Comparison of ENCODE assay signal across 9 cellular contexts in the genomic region with DNA sequence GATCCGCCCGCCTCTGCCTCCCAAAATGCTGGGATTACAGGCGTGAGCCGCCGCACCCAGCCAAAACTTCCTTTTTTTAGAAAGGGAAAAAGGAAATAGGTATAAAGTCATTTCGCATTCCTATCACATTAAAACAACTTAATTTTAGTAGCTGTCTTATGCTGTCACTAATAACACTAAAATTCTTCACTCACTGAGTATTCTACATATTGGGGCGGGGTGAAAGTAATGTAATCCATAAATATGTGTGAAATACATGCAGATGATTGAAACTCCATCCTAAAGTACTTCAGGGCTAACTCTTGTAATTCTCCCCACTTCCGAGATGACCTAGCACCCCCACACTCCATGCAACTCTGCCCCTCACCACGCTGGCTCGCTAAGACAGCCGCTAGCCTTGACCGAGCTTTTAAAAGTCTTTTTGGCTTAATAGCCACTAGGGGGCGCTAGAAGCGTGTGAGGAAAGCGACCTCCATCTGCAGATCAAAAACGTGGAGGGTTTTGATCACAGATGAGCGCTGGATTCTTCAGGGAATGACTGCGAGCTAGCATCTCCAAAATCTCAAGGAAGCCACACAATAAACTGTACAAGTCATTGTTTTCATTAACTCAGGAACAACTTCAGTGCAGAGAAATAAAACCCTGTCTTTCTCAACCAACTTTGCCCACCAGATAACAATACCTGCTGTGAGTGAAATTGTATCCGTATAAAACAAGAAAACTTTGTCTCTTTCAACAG.
DNase-seq lines count a peak whose midpoint lies in the region; ATAC-seq and TF ChIP-seq lines count a peak whose summit lies in the region.
"Had no signal": no experiment of that assay in that cellular context is flagged by ENCODE, and none has a peak within 500 bp of the region (broad histone marks: within the 10 kb centered on the region; RNA-seq: fewer than 3 reads in every experiment).

No MANE protein-coding gene starts in this region.

- 34% methylated on average over 19 of the region's 19 CpGs for WGBS in esophagus muscularis mucosa
- 32% methylated on average over 19 of the region's 19 CpGs for WGBS in suprapubic skin

- POLR2A ChIA-PET in naive thymus-derived CD8-positive, alpha-beta T cell (lab: Charles Lee): interaction anchor here (0.6 to 1.6 kb wide), 4 partner anchors 129 to 374 kb away, joined by 3 to 5 read pairs (median 4); no protein-coding TSS in a partner anchor

- H3K27ac ChIP-seq in esophagus muscularis mucosa (replicated peaks in 1 of 4): no peak overlapping the region
- H3K27ac ChIP-seq in suprapubic skin: no peak overlapping the region

- H3K36me3 Mint-ChIP-seq in naive thymus-derived CD8-positive, alpha-beta T cell: no peaks in the 10 kb centered on the region
- H3K36me3 Mint-ChIP-seq: activated naive CD8-positive, alpha-beta T cell had no signal

- intact Hi-C loops in esophagus muscularis mucosa (cut with DNase I): loop anchor here (5.0 kb wide), 1 partner anchor 558 kb away; no protein-coding TSS in a partner anchor

- H3K4me3 Mint-ChIP-seq in naive thymus-derived CD8-positive, alpha-beta T cell: no peak overlapping the region
- H3K4me3 Mint-ChIP-seq: activated naive CD8-positive, alpha-beta T cell had no signal

- no peaks in the 10 kb centered on the region for H3K9me3 Mint-ChIP-seq in naive thymus-derived CD8-positive, alpha-beta T cell

- TF ChIP-seq POLR2A in esophagus muscularis mucosa (IDR thresholded peaks at IDR 0.05; ENCODE audit: low read depth) (no peak), suprapubic skin (IDR thresholded peaks at IDR 0.05) (no peak)

- H3K4me3 ChIP-seq in esophagus muscularis mucosa (no peak overlapping the region), suprapubic skin (no peak overlapping the region)

- peaks cover 4 to 7% (median 6%) of the 10 kb centered on the region in 4 donors for H3K4me1 Mint-ChIP-seq in naive thymus-derived CD8-positive, alpha-beta T cell

- peak overlapping the region in 1 of 10 donors; percentile 48 for H3K27ac Mint-ChIP-seq in naive thymus-derived CD8-positive, alpha-beta T cell
- H3K27ac Mint-ChIP-seq: activated naive CD8-positive, alpha-beta T cell had no signal

- H3K27me3 ChIP-seq in esophagus muscularis mucosa (no peaks in the 10 kb centered on the region), suprapubic skin (no peaks in the 10 kb centered on the region)

- in situ Hi-C loops in Caki2 (cut with HindIII; ENCODE audit: low pct_unique_long_range_greater_than_20kb, low sequenced_read_pairs): no loop called here

- ATAC-seq in naive thymus-derived CD8-positive, alpha-beta T cell: peak; percentile 61 to 90

- peak; percentile 48 for TF ChIP-seq CTCF in GM20000 (IDR thresholded peaks at IDR 0.05; ENCODE audit: extremely low read depth, missing control alignments)
- TF ChIP-seq CTCF in esophagus muscularis mucosa (IDR thresholded peaks at IDR 0.05): peak; percentile 67 to 89 (median 81)
- TF ChIP-seq CTCF in suprapubic skin (IDR thresholded peaks at IDR 0.05): peak; percentile 63 to 85

- H3K27me3 Mint-ChIP-seq in naive thymus-derived CD8-positive, alpha-beta T cell: peaks cover 0 to 5% (median 0%) of the 10 kb centered on the region in 5 donors

- H3K4me1 ChIP-seq in esophagus muscularis mucosa: peaks cover 0 to 9% (median 7%) of the 10 kb centered on the region in 4 donors
- H3K4me1 ChIP-seq in suprapubic skin: no peaks in the 10 kb centered on the region

- DNase-seq in Caki2 (ENCODE audit: low read depth) (peak; percentile 72), GM20000 (ENCODE audit: low spot score) (peak; percentile 76), HT-29 (ENCODE audit: low spot score) (peak; percentile 89), NOMO-1 treated with DMSO at 0.1 percent for 48 hours (lab: John Stamatoyannopoulos, UW; ENCODE audit: unreplicated experiment) (peak; percentile 63), esophagus muscularis mucosa (ENCODE audit: extremely low spot score) (peak; percentile 91), suprapubic skin (ENCODE audit: low spot score in 2 of 2) (no peak)
- DNase-seq in activated CD8-positive, alpha-beta memory T cell treated with anti-CD3 and anti-CD28 coated beads, Interleukin-2, amount 50 U/mL, for 24 hours (ENCODE audit: extremely low read depth): peak; percentile 2
- peak; percentile 18 to 78 (median 51) for DNase-seq in naive thymus-derived CD8-positive, alpha-beta T cell

- H3K9me3 ChIP-seq in esophagus muscularis mucosa (no peaks in the 10 kb centered on the region), suprapubic skin (no peaks in the 10 kb centered on the region)

- TF ChIP-seq EP300 in esophagus muscularis mucosa (IDR thresholded peaks at IDR 0.05) (no peak), suprapubic skin (IDR thresholded peaks at IDR 0.05) (no peak)

- H3K36me3 ChIP-seq in esophagus muscularis mucosa: no peaks in the 10 kb centered on the region
- no peaks in the 10 kb centered on the region for H3K36me3 ChIP-seq in suprapubic skin

Comparison
In these comparisons a context has a peak if more than half of its experiments do, and no peak if none do; other contexts are left out.
1. DNase-seq: peak in Caki2 (single experiment), GM20000 (single experiment), HT-29 (single experiment), NOMO-1 treated with DMSO at 0.1 percent for 48 hours (single experiment), activated CD8-positive, alpha-beta memory T cell treated with anti-CD3 and anti-CD28 coated beads, Interleukin-2, amount 50 U/mL, for 24 hours (single experiment), esophagus muscularis mucosa (single experiment) and naive thymus-derived CD8-positive, alpha-beta T cell (10 of 10); none in suprapubic skin (0 of 2).
2. Peak in every context shown above with its lines, with median percentiles within 50 percentile points of each other: CTCF ChIP-seq.